Comparison of ENCODE assay signal across 1 cellular context in the genomic region with DNA sequence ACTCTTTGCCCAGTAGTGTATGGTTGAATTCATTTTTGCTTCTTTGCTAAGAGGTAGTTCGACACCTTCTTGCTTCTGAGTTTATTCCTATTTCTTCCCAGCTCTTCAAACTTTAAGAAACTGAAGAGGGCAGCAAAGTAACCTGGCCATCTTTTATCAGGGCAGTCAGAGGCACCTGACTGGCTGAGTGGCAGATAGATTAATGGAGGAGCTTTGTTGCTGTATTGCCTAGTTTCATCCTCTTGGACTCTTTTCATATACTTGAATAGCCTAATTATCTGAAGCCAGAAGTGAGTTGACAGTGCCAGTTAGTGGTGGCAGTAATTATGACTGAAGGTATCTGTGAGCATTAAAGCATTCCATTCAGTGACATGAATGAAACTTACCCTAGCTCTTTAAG.
TF ChIP-seq lines count a peak whose summit lies in the region.

No MANE protein-coding gene starts in this region.

TF ChIP-seq in GM12878, 131 proteins besides CTCF, POLR2A, EP300 and RAD21 (continued from another document):
- TF ChIP-seq, protein P1, sequence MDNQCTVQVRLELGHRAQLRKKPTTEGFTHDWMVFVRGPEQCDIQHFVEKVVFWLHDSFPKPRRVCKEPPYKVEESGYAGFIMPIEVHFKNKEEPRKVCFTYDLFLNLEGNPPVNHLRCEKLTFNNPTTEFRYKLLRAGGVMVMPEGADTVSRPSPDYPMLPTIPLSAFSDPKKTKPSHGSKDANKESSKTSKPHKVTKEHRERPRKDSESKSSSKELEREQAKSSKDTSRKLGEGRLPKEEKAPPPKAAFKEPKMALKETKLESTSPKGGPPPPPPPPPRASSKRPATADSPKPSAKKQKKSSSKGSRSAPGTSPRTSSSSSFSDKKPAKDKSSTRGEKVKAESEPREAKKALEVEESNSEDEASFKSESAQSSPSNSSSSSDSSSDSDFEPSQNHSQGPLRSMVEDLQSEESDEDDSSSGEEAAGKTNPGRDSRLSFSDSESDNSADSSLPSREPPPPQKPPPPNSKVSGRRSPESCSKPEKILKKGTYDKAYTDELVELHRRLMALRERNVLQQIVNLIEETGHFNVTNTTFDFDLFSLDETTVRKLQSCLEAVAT (IDR thresholded peaks at IDR 0.05), result no peak
- TF ChIP-seq BCL11A (IDR thresholded peaks at IDR 0.05; ENCODE audit: low read depth, low read length) (no peak), NR2F1 (conservative IDR thresholded peaks at IDR 0.05) (no peak)
